In genomic region chr3:46702246-46703012, GRCh38 we compare ENCODE assay signal across 28 cellular contexts. TPM values are rescaled to one million over a fixed set of nuclear protein-coding genes. Genes with fewer than 3 reads are reported as not detected.
A peak's percentile ranks its signal among the peaks of the same experiment; 100 is the strongest.
DNase-seq lines count a peak whose midpoint lies in the region; ATAC-seq and TF ChIP-seq lines count a peak whose summit lies in the region.
"Had no signal": no experiment of that assay in that cellular context is flagged by ENCODE, and none has a peak within 500 bp of the region (broad histone marks: within the 10 kb centered on the region; RNA-seq: fewer than 3 reads in every experiment).

No MANE protein-coding gene starts in this region.

- H3K4ac ChIP-seq in mesendoderm (ENCODE audit: low read depth, low read length): no peak overlapping the region

- H3K18ac ChIP-seq in mesendoderm (ENCODE audit: low read length): no peak overlapping the region

- peak overlapping the region; percentile 49 for H3K56ac ChIP-seq in mesendoderm (ENCODE audit: low read length)

- H3K9me3 ChIP-seq in spleen: no peaks in the 10 kb centered on the region
- H3K9me3 ChIP-seq: gastroesophageal sphincter, Peyer's patch, SJCRH30 had no signal

- H3K79me1 ChIP-seq in mesendoderm (ENCODE audit: low read length): no peaks in the 10 kb centered on the region

- H3K27ac ChIP-seq in mesendoderm (ENCODE audit: low read depth, low read length) (no peak overlapping the region), spleen (no peak overlapping the region)
- H3K27ac ChIP-seq: C4-2B, gastroesophageal sphincter, GM23248, Peyer's patch, SJCRH30 had no signal

- ATAC-seq in HG02970 (IDR thresholded peaks at IDR 0.05; ENCODE audit: low FRiP score, unreplicated experiment) (no peak), GM19452 (IDR thresholded peaks at IDR 0.05; ENCODE audit: unreplicated experiment) (no peak)
- ATAC-seq: activated naive CD8-positive, alpha-beta T cell treated with anti-CD3 and anti-CD28 coated beads, Interleukin-2, amount 50 U/mL, for 24 hours; gastroesophageal sphincter; left colon; stimulated activated naive B cell treated with anti-CD40 and anti-IgM and Interleukin-4, amounts not matched to agents 10 μg/mL and 1 μg/mL and 100 μg/mL, for 72 hours; WTC11 had no signal

- no peak overlapping the region for H4K8ac ChIP-seq in mesendoderm (ENCODE audit: low read depth, low read length)

- H3K27me3 Mint-ChIP-seq in T-helper 2 cell treated with Interferon-gamma antibody and Interleukin-4, amounts not matched to agents 5 μg/mL and 100 μg/mL, for 36 hours (ENCODE audit: low read depth): peaks cover 34% of the 10 kb centered on the region

- no CpG with 5 or more reads among the region's 4 CpGs for WGBS in mesendoderm (ENCODE audit: extremely low coverage, insufficient coverage, low lambda C conversion rate)
- WGBS in spleen, 5 donors: 74 to 97% (median 84%) methylated on average over 4 of the region's 4 CpGs

- no peak overlapping the region for H3K4me3 Mint-ChIP-seq in T-helper 2 cell treated with Interferon-gamma antibody and Interleukin-4, amounts not matched to agents 5 μg/mL and 100 μg/mL, for 36 hours
- H3K4me3 Mint-ChIP-seq: activated naive CD8-positive, alpha-beta T cell treated with anti-CD3 and anti-CD28 coated beads, Interleukin-2, amount 50 U/mL, for 24 hours; type B pancreatic cell had no signal

- H3K9ac ChIP-seq in mesendoderm (ENCODE audit: low read length): no peak overlapping the region
- H3K9ac ChIP-seq: GM23248 had no signal

- no peak overlapping the region for H4K5ac ChIP-seq in mesendoderm (ENCODE audit: low read length)

- peak overlapping the region; percentile 62 for H3K27ac Mint-ChIP-seq in T-helper 2 cell treated with Interferon-gamma antibody and Interleukin-4, amounts not matched to agents 5 μg/mL and 100 μg/mL, for 36 hours
- H3K27ac Mint-ChIP-seq: activated naive CD8-positive, alpha-beta T cell treated with anti-CD3 and anti-CD28 coated beads, Interleukin-2, amount 50 U/mL, for 24 hours; stimulated activated naive B cell treated with anti-CD40 and anti-IgM and Interleukin-4, amounts not matched to agents 10 μg/mL and 1 μg/mL and 100 μg/mL, for 72 hours; type B pancreatic cell; WTC11 had no signal

- TF ChIP-seq CTCF in spleen (IDR thresholded peaks at IDR 0.05 in 8 of 11, conservative IDR thresholded peaks at IDR 0.05 in 3 of 11): no peak

- TF ChIP-seq POLR2A in spleen (IDR thresholded peaks at IDR 0.05): no peak

- H3K4me1 ChIP-seq in mesendoderm (ENCODE audit: control insufficient read depth, low read depth, low read length) (peaks cover 4% of the 10 kb centered on the region), spleen (peaks cover 13 to 45% (median 30%) of the 10 kb centered on the region in 6 donors)

- no peak overlapping the region for H2AK5ac ChIP-seq in mesendoderm (ENCODE audit: low read length)

- H3K9me3 Mint-ChIP-seq in T-helper 2 cell treated with Interferon-gamma antibody and Interleukin-4, amounts not matched to agents 5 μg/mL and 100 μg/mL, for 36 hours: no peaks in the 10 kb centered on the region
- H3K9me3 Mint-ChIP-seq: activated naive CD8-positive, alpha-beta T cell treated with anti-CD3 and anti-CD28 coated beads, Interleukin-2, amount 50 U/mL, for 24 hours; stimulated activated naive B cell treated with anti-CD40 and anti-IgM and Interleukin-4, amounts not matched to agents 10 μg/mL and 1 μg/mL and 100 μg/mL, for 72 hours; type B pancreatic cell; WTC11 had no signal

- DNase-seq in T-helper 2 cell treated with Interferon-gamma antibody and Interleukin-4, amounts not matched to agents 5 μg/mL and 100 μg/mL, for 36 hours (ENCODE audit: low spot score): no peak
- no peak for DNase-seq in T-helper 2 cell
- peak; percentile 39 for DNase-seq in cerebellar cortex (ENCODE audit: low spot score)
- no peak for DNase-seq in mesendoderm
- peak; percentile 41 for DNase-seq in spleen
- DNase-seq in activated naive CD4-positive, alpha-beta T cell treated with Interleukin-2 at 50 U/mL for 16 hours: no peak
- DNase-seq: 8988T; activated naive CD8-positive, alpha-beta T cell treated with anti-CD3 and anti-CD28 coated beads, Interleukin-2, amount 50 U/mL, for 24 hours; activated T-cell treated with anti-CD3 and anti-CD28 coated beads, Interleukin-2, amount 50 U/mL, for 48 hours; central memory CD4-positive, alpha-beta T cell; DMS79 treated with DMSO at 0.1 percent for 48 hours; GM23248; hippocampal formation; left colon; mesenchymal stem cell; NCI-H187; stimulated activated naive B cell treated with anti-CD40 and anti-IgM and Interleukin-4, amounts not matched to agents 10 μg/mL and 1 μg/mL and 100 μg/mL, for 72 hours had no signal

- no peaks in the 10 kb centered on the region for H3K36me3 Mint-ChIP-seq in T-helper 2 cell treated with Interferon-gamma antibody and Interleukin-4, amounts not matched to agents 5 μg/mL and 100 μg/mL, for 36 hours (ENCODE audit: low read depth)
- H3K36me3 Mint-ChIP-seq: stimulated activated naive B cell treated with anti-CD40 and anti-IgM and Interleukin-4, amounts not matched to agents 10 μg/mL and 1 μg/mL and 100 μg/mL, for 72 hours; type B pancreatic cell; WTC11 had no signal

- intact Hi-C loops in spleen (cut with DNase I; ENCODE audit: low total_unique reads): no loop called here

- H3K36me3 ChIP-seq in mesendoderm (ENCODE audit: control insufficient read depth, insufficient read depth, low read length) (no peaks in the 10 kb centered on the region), spleen (no peaks in the 10 kb centered on the region)
- H3K36me3 ChIP-seq: gastroesophageal sphincter, Peyer's patch, SJCRH30 had no signal

- H2BK5ac ChIP-seq in mesendoderm (ENCODE audit: low read length): no peak overlapping the region

- H3K4me1 Mint-ChIP-seq in T-helper 2 cell treated with Interferon-gamma antibody and Interleukin-4, amounts not matched to agents 5 μg/mL and 100 μg/mL, for 36 hours (ENCODE audit: low read depth): no peaks in the 10 kb centered on the region

- H3K27me3 ChIP-seq in mesendoderm (ENCODE audit: insufficient read depth, low read length, poor library complexity): no peaks in the 10 kb centered on the region
- H3K27me3 ChIP-seq in spleen (replicated peaks in 1 of 7): peaks cover 0 to 27% (median 12%) of the 10 kb centered on the region in 7 donors
- H3K27me3 ChIP-seq: SJCRH30 had no signal

- H2BK15ac ChIP-seq in mesendoderm (replicated peaks; ENCODE audit: low read depth): no peak overlapping the region

- H2BK120ac ChIP-seq in mesendoderm (ENCODE audit: low read depth, low read length): no peak overlapping the region

- H3K4me2 ChIP-seq in mesendoderm (ENCODE audit: low read length): no peak overlapping the region

- no peaks in the 10 kb centered on the region for H3K79me2 ChIP-seq in mesendoderm (ENCODE audit: control insufficient read depth, insufficient read depth, low read length)

- H3K4me3 ChIP-seq in mesendoderm (ENCODE audit: low read length): no peak overlapping the region
- H3K4me3 ChIP-seq in spleen: no peak overlapping the region
- H3K4me3 ChIP-seq: GM23248 had no signal

- no peak overlapping the region for H3K23ac ChIP-seq in mesendoderm (ENCODE audit: low read length)

RNA-seq across cellular contexts. Expression of gene TMIE, which starts 1.2 kb away (rescaled TPM):
- polyA plus RNA-seq in mesendoderm (2013, experiment 1 of 2): 0.27 TPM
- polyA plus RNA-seq in mesendoderm (2013, experiment 2 of 2): 0.34 TPM
- total RNA-seq in spleen: 1 to 10 TPM in 2 of 7 donors, under 1 TPM in 3, not detected in 2; 0.23 to 1.6 (median 0.74) TPM
- polyA plus RNA-seq in spleen: under 1 TPM; 0.48 to 0.77 (median 0.61) TPM
- polyA plus RNA-seq: GM23248 had no signal

RNA-seq across cellular contexts. Expression of gene ALS2CL, which starts 8.9 kb away (rescaled TPM):
- polyA plus RNA-seq in mesendoderm (2013, experiment 1 of 2): 1.8 TPM
- 1.9 TPM for polyA plus RNA-seq in mesendoderm (2013, experiment 2 of 2)
- total RNA-seq in spleen: 10 to 100 TPM; 16.3 to 45.7 (median 29.8) TPM
- polyA plus RNA-seq in spleen: 10 to 100 TPM in 2 of 3 donors, 1 to 10 TPM in 1; 7.9 to 61.2 (median 34.9) TPM

RNA-seq across cellular contexts. Expression of gene PRSS50, which starts 15.2 kb away (rescaled TPM):
- polyA plus RNA-seq in mesendoderm (2013, experiment 1 of 2): 0.06 TPM
- polyA plus RNA-seq in mesendoderm (2013, experiment 2 of 2): 0.17 TPM
- under 1 TPM in 2 of 7 donors, not detected in 5; 0.14 to 0.34 TPM for total RNA-seq in spleen
- polyA plus RNA-seq in spleen: not detected
- total RNA-seq: dermis microvascular lymphatic vessel endothelial cell, GM23248, left colon, NCI-H460, Peyer's patch, SJCRH30, skeletal muscle tissue had no signal
- polyA plus RNA-seq: GM23248 had no signal

Comparison
In these comparisons a context has a peak if more than half of its experiments do, and no peak if none do; other contexts are left out.
1. DNase-seq: peak in cerebellar cortex (single experiment) and spleen (single experiment); none in T-helper 2 cell treated with Interferon-gamma antibody and Interleukin-4, amounts not matched to agents 5 μg/mL and 100 μg/mL, for 36 hours (single experiment), T-helper 2 cell (0 of 5), mesendoderm (single experiment) and activated naive CD4-positive, alpha-beta T cell treated with Interleukin-2 at 50 U/mL for 16 hours (single experiment).